Comparison of ENCODE assay signal across 6 cellular contexts in the genomic region with DNA sequence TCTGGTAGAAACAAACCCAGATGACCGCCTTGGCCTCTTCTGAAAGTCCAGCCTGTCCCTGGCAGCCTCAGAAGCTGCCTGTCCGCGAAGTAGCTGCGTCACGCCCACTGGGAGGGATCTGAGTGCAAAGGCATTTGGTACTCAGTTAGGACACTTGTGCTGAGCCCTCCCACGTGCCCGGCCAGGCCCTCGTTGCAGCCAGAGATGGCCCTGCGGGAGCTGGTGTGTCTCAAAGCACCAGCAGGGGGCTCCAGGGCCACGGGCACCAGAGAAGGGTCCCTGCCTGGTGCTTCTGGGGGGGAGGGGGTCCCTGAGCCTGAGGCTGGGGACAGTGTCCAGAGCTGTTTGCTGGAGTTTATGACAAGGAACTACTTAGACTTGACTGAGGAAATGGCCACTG. TPM values are rescaled to one million over a fixed set of nuclear protein-coding genes. Genes with fewer than 3 reads are reported as not detected.
DNase-seq lines count a peak whose midpoint lies in the region; ATAC-seq and TF ChIP-seq lines count a peak whose summit lies in the region.

No MANE protein-coding gene starts in this region.

- H3F3A ChIP-seq in OCI-LY1 (ENCODE audit: insufficient read depth, low read length), result no peaks in the 10 kb centered on the region

- H3K36me3 ChIP-seq in BJ (ENCODE audit: control insufficient read depth, insufficient read depth, low read length) (peaks cover 27% of the 10 kb centered on the region), OCI-LY1 (ENCODE audit: insufficient read depth, low read length) (peaks cover 70% of the 10 kb centered on the region), hepatocyte (replicated peaks; ENCODE audit: insufficient read depth, low read depth) (no peaks in the 10 kb centered on the region)

- ATAC-seq in GM18517 (IDR thresholded peaks at IDR 0.05; ENCODE audit: unreplicated experiment), result no peak

- H4K20me1 ChIP-seq in OCI-LY1 (ENCODE audit: insufficient read depth, low read length), result no peaks in the 10 kb centered on the region
- peaks cover 36% of the 10 kb centered on the region for H4K20me1 ChIP-seq in hepatocyte (ENCODE audit: insufficient read depth, poor library complexity, severe bottlenecking)

- CTCF ChIA-PET in BJ (lab: Yijun Ruan, JAX), result interaction anchor here (0.6 to 2.2 kb wide), 13 partner anchors 9 to 276 kb away, joined by 3 to 10 read pairs (median 3); a partner anchor contains a TSS

- H3K4me1 ChIP-seq in OCI-LY1 (ENCODE audit: insufficient read depth, low read length, severe bottlenecking), result peaks cover 44% of the 10 kb centered on the region
- peaks cover 16% of the 10 kb centered on the region for H3K4me1 ChIP-seq in hepatocyte (ENCODE audit: insufficient read depth)

- H3K27ac ChIP-seq in OCI-LY1 (ENCODE audit: low read depth, low read length, poor library complexity, severe bottlenecking) (peak overlapping the region; percentile 71), hepatocyte (no peak overlapping the region)

- H2AFZ ChIP-seq in OCI-LY1 (ENCODE audit: low read length) (no peak overlapping the region), hepatocyte (no peak overlapping the region)

- H3K4me3 ChIP-seq in BJ (ENCODE audit: low read depth, low read length) (no peak overlapping the region), OCI-LY1 (ENCODE audit: low read depth, low read length, poor library complexity, severe bottlenecking) (no peak overlapping the region), hepatocyte (no peak overlapping the region)

- H3K9me3 ChIP-seq in OCI-LY1 (ENCODE audit: low read length) (no peaks in the 10 kb centered on the region), hepatocyte (ENCODE audit: low read depth) (no peaks in the 10 kb centered on the region)

- H3K27me3 ChIP-seq in BJ (ENCODE audit: control insufficient read depth, insufficient read depth, low read length), result no peaks in the 10 kb centered on the region
- no peaks in the 10 kb centered on the region for H3K27me3 ChIP-seq in OCI-LY1 (ENCODE audit: insufficient read depth, low read length)
- no peaks in the 10 kb centered on the region for H3K27me3 ChIP-seq in hepatocyte

- WGBS in hepatocyte (ENCODE audit: low lambda C conversion rate, missing lambda C conversion rate), result 52% methylated on average over 10 of the region's 10 CpGs

- H3K9me2 ChIP-seq in OCI-LY1 (ENCODE audit: low read depth, low read length) (no peaks in the 10 kb centered on the region), hepatocyte (replicated peaks; ENCODE audit: insufficient read depth) (no peaks in the 10 kb centered on the region)

- peak; percentile 72 for TF ChIP-seq CTCF in BJ (IDR thresholded peaks at IDR 0.05; ENCODE audit: insufficient read depth, low read depth, low read length)
- TF ChIP-seq CTCF in OCI-LY1 (IDR thresholded peaks at IDR 0.05; ENCODE audit: low read length), result peak; percentile 66
- peak; percentile 45 for TF ChIP-seq CTCF in hepatocyte (IDR thresholded peaks at IDR 0.05; ENCODE audit: poor library complexity)

- no peak for DNase-seq in BJ (ENCODE audit: low read depth)
- DNase-seq in hepatocyte (ENCODE audit: low spot score), result peak; percentile 56
- DNase-seq in NK-92 (lab: John Stamatoyannopoulos, UW; ENCODE audit: unreplicated experiment), result no peak
- no peak for DNase-seq in HCEC 1CT

- H3K4me2 ChIP-seq in OCI-LY1 (ENCODE audit: low read length) (no peak overlapping the region), hepatocyte (no peak overlapping the region)

- no peak overlapping the region for H3K9ac ChIP-seq in OCI-LY1 (ENCODE audit: low read length)

- POLR2A ChIA-PET in BJ (lab: Charles Lee), result no interaction called here

- H3K79me2 ChIP-seq in OCI-LY1 (ENCODE audit: insufficient read depth, low read length) (peaks cover 24% of the 10 kb centered on the region), hepatocyte (peaks cover 62% of the 10 kb centered on the region)

RNA-seq across cellular contexts. Expression of a gene that starts 5.8 kb away (rescaled TPM):
- polyA plus RNA-seq in BJ (2011; rRNA removed) (8.0 and 16.7 TPM in 2 replicates), hepatocyte (35.2 and 37.7 TPM in 2 replicates)
- polyA minus RNA-seq in BJ (2011; rRNA and poly(A)+ RNA removed), result 5.9 and 6.0 TPM in 2 replicates
- 27.3 and 31.6 TPM in 2 replicates for total RNA-seq in hepatocyte

RNA-seq across cellular contexts. Expression of a gene that starts 20.9 kb away (rescaled TPM):
- polyA plus RNA-seq in BJ (2011; rRNA removed), result 13.5 and 31.5 TPM in 2 replicates
- 13.1 and 14.2 TPM in 2 replicates for polyA minus RNA-seq in BJ (2011; rRNA and poly(A)+ RNA removed)
- total RNA-seq in hepatocyte, result 25.4 and 25.9 TPM in 2 replicates
- 62.3 and 70.5 TPM in 2 replicates for polyA plus RNA-seq in hepatocyte

RNA-seq across cellular contexts. Expression of a gene that starts 36.1 kb away (rescaled TPM):
- polyA plus RNA-seq in BJ (2011; rRNA removed) (0.92 and 1.4 TPM in 2 replicates), hepatocyte (0.44 and 1.2 TPM in 2 replicates)
- polyA minus RNA-seq in BJ (2011; rRNA and poly(A)+ RNA removed), result 0.24 and 0.72 TPM in 2 replicates
- total RNA-seq in hepatocyte, result 0.60 and 2.1 TPM in 2 replicates

RNA-seq across cellular contexts. Expression of a gene that starts 38.2 kb away (rescaled TPM):
- polyA plus RNA-seq in BJ (2011; rRNA removed) (9.4 and 17.5 TPM in 2 replicates), hepatocyte (31.5 and 44.1 TPM in 2 replicates)
- polyA minus RNA-seq in BJ (2011; rRNA and poly(A)+ RNA removed), result 9.0 and 11.5 TPM in 2 replicates
- total RNA-seq in hepatocyte, result 14.0 and 26.2 TPM in 2 replicates

RNA-seq across cellular contexts. Expression of a gene that starts 44.5 kb away (rescaled TPM):
- 8.8 and 18.2 TPM in 2 replicates for polyA plus RNA-seq in BJ (2011; rRNA removed)
- 9.6 and 9.9 TPM in 2 replicates for polyA minus RNA-seq in BJ (2011; rRNA and poly(A)+ RNA removed)
- 21.5 and 23.8 TPM in 2 replicates for total RNA-seq in hepatocyte
- polyA plus RNA-seq in hepatocyte, result 30.2 and 40.5 TPM in 2 replicates
